ENCODE assay signal across 22 cellular contexts in the genomic region with DNA sequence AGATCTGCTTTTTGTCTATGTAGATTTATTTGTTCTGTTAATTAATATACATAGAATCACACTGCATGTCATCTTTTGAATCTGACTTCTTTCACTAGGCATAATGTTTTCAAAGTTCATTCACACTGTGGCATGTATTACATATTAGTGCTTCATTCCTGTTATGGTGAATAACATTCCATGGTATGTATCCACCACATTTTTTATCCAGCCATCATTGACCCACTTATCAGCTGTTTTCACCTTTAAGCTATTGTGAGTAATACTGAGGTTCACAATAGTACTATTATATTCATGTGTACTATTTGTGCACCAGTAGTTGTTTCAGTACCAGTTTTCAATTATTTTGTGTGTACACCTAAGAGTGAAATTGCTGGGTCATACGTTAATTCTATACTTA.
"Had no signal": no experiment of that assay in that cellular context is flagged by ENCODE, and none has a peak within 500 bp of the region (broad histone marks: within the 10 kb centered on the region; RNA-seq: fewer than 3 reads in every experiment).

No MANE protein-coding gene starts in this region.

- H3K4me1 Mint-ChIP-seq: naive B cell; stimulated activated memory B cell treated with anti-CD40 and anti-IgM and Interleukin-4, amounts not matched to agents 10 μg/mL and 1 μg/mL and 100 μg/mL, for 72 hours had no signal

- H3K36me3 Mint-ChIP-seq: naive B cell; stimulated activated memory B cell treated with anti-CD40 and anti-IgM and Interleukin-4, amounts not matched to agents 10 μg/mL and 1 μg/mL and 100 μg/mL, for 72 hours had no signal

- H3K4me1 ChIP-seq: esophagus muscularis mucosa, pancreas, tibial artery, upper lobe of right lung, vagina had no signal

- H3K36me3 ChIP-seq: esophagus muscularis mucosa, pancreas, tibial artery, upper lobe of right lung, vagina had no signal

- H3K27me3 Mint-ChIP-seq: naive B cell; progenitor cell of endocrine pancreas; stimulated activated memory B cell treated with anti-CD40 and anti-IgM and Interleukin-4, amounts not matched to agents 10 μg/mL and 1 μg/mL and 100 μg/mL, for 72 hours; stimulated activated naive CD8-positive, alpha-beta T cell treated with anti-CD3 and anti-CD28 coated beads, Interleukin-15, Interleukin-2, amounts not matched to agents 100 ng/mL and 50 ng/mL, for 24 hours had no signal

- H3K27me3 ChIP-seq: esophagus muscularis mucosa, hepatocyte, pancreas, tibial artery, upper lobe of right lung, vagina had no signal

- DNase-seq: effector CD4-positive, alpha-beta T cell; head of caudate nucleus; kidney; left colon; left ventricle myocardium superior; naive B cell; occipital lobe; pancreas; right cardiac atrium; stimulated activated CD4-positive, alpha-beta T cell treated with anti-CD3 and anti-CD28 coated beads, Interleukin-4, amount 100 ng/mL, for 1 hour; tibial artery; upper lobe of right lung had no signal

- H3K4me3 Mint-ChIP-seq: naive B cell; nephron; stimulated activated memory B cell treated with anti-CD40 and anti-IgM and Interleukin-4, amounts not matched to agents 10 μg/mL and 1 μg/mL and 100 μg/mL, for 72 hours; stimulated activated naive CD8-positive, alpha-beta T cell treated with anti-CD3 and anti-CD28 coated beads, Interleukin-15, Interleukin-2, amounts not matched to agents 100 ng/mL and 50 ng/mL, for 24 hours had no signal

- H3K9me3 Mint-ChIP-seq: nephron had no signal

- H3K9me3 ChIP-seq: esophagus muscularis mucosa, pancreas, tibial artery, upper lobe of right lung, vagina had no signal

- H3K79me2 ChIP-seq: hepatocyte had no signal

- H3K4me2 ChIP-seq: hepatocyte, smooth muscle cell had no signal

- H3K27ac ChIP-seq: coronary artery, esophagus muscularis mucosa, hepatocyte, pancreas, tibial artery, upper lobe of right lung, vagina had no signal

- H3K27ac Mint-ChIP-seq: naive B cell; nephron; progenitor cell of endocrine pancreas; stimulated activated memory B cell treated with anti-CD40 and anti-IgM and Interleukin-4, amounts not matched to agents 10 μg/mL and 1 μg/mL and 100 μg/mL, for 72 hours; stimulated activated naive CD8-positive, alpha-beta T cell treated with anti-CD3 and anti-CD28 coated beads, Interleukin-15, Interleukin-2, amounts not matched to agents 100 ng/mL and 50 ng/mL, for 24 hours had no signal

- FAIRE-seq: kidney, pancreas had no signal

- H2AFZ ChIP-seq: hepatocyte had no signal

- H3K4me3 ChIP-seq: coronary artery, esophagus muscularis mucosa, hepatocyte, lung, pancreas, smooth muscle cell, tibial artery, upper lobe of right lung, vagina had no signal

- ATAC-seq: left colon; left ventricle myocardium superior; pancreas; right cardiac atrium; stimulated activated memory B cell treated with anti-CD40 and anti-IgM and Interleukin-4, amounts not matched to agents 10 μg/mL and 1 μg/mL and 100 μg/mL, for 72 hours; upper lobe of right lung had no signal
